9 cellular contexts compared by ENCODE assay signal in genomic region chr17:29084476-29085148, GRCh38. TPM values are rescaled to one million over a fixed set of nuclear protein-coding genes. Genes with fewer than 3 reads are reported as not detected.
A peak's percentile ranks its signal among the peaks of the same experiment; 100 is the strongest.
DNase-seq lines count a peak whose midpoint lies in the region; TF ChIP-seq lines count a peak whose summit lies in the region.
"Had no signal": no experiment of that assay in that cellular context is flagged by ENCODE, and none has a peak within 500 bp of the region (broad histone marks: within the 10 kb centered on the region; RNA-seq: fewer than 3 reads in every experiment).

No MANE protein-coding gene starts in this region.

- H3K4me1 ChIP-seq in fibroblast of lung (ENCODE audit: control insufficient read depth, extremely low read depth, insufficient read depth, low read length) (no peaks in the 10 kb centered on the region), stomach (peaks cover 0 to 8% (median 3%) of the 10 kb centered on the region in 4 donors), right atrium auricular region (peaks cover 0 to under 1% of the 10 kb centered on the region in 2 donors)
- H3K4me1 ChIP-seq: prostate gland had no signal

- H3K4me1 Mint-ChIP-seq in endothelial cell (ENCODE audit: unreplicated experiment): no peaks in the 10 kb centered on the region

- H4K20me1 ChIP-seq in fibroblast of lung (ENCODE audit: control insufficient read depth, extremely low read depth, insufficient read depth, low read length): no peaks in the 10 kb centered on the region

- peaks cover 58% of the 10 kb centered on the region for H3K36me3 Mint-ChIP-seq in endothelial cell (ENCODE audit: low read depth, unreplicated experiment)

- H3K9me3 Mint-ChIP-seq in endothelial cell (ENCODE audit: unreplicated experiment): no peaks in the 10 kb centered on the region

- no peak for TF ChIP-seq EP300 in stomach (IDR thresholded peaks at IDR 0.05)

- H3K27ac Mint-ChIP-seq in endothelial cell (ENCODE audit: unreplicated experiment): no peak overlapping the region

- H3K9me3 ChIP-seq in fibroblast of lung (ENCODE audit: control insufficient read depth, insufficient read depth, low read depth, low read length) (no peaks in the 10 kb centered on the region), stomach (no peaks in the 10 kb centered on the region), right atrium auricular region (no peaks in the 10 kb centered on the region)
- H3K9me3 ChIP-seq: prostate gland had no signal

- DNase-seq in NCI-H1092 treated with DMSO at 0.1 percent for 48 hours (lab: John Stamatoyannopoulos, UW) (peak; percentile 97), NCI-H510A treated with DMSO at 0.1 percent for 48 hours (lab: John Stamatoyannopoulos, UW) (peak; percentile 92), fibroblast of lung (ENCODE audit: low read depth in 2 of 2) (peak; percentile 26 to 41), stomach (peak; percentile 40), endothelial cell (ENCODE audit: low spot score) (no peak), right atrium auricular region (ENCODE audit: low spot score) (no peak)
- DNase-seq in stimulated activated CD4-positive, alpha-beta T cell treated with anti-CD3 and anti-CD28 coated beads, Interleukin-1b, Interleukin-23, amount 100 ng/mL, for 48 hours: no peak
- DNase-seq: activated effector memory CD4-positive, alpha-beta T cell treated with Interleukin-2 at 50 U/mL for 16 hours had no signal

- no peaks in the 10 kb centered on the region for H3K79me2 ChIP-seq in fibroblast of lung (ENCODE audit: control insufficient read depth, insufficient read depth, low read length)

- no peak for TF ChIP-seq POLR2A in stomach (IDR thresholded peaks at IDR 0.05)

- 62 to 70% (median 63%) methylated on average over 19 to 22 of the region's 22 CpGs for WGBS in stomach, 5 donors

- H2AFZ ChIP-seq in fibroblast of lung (ENCODE audit: low read length): no peak overlapping the region

- no peaks in the 10 kb centered on the region for H3K27me3 ChIP-seq in fibroblast of lung (ENCODE audit: control insufficient read depth, insufficient read depth, low read length)
- H3K27me3 ChIP-seq in stomach: no peaks in the 10 kb centered on the region
- no peaks in the 10 kb centered on the region for H3K27me3 ChIP-seq in right atrium auricular region

- no peak overlapping the region for H3K4me3 ChIP-seq in fibroblast of lung (replicated peaks in 1 of 4; ENCODE audit: control extremely low read depth in 1 of 4, insufficient read depth in 1 of 4, low read depth in 3 of 4, low read length in 4 of 4)
- H3K4me3 ChIP-seq in stomach: no peak overlapping the region
- no peak overlapping the region for H3K4me3 ChIP-seq in right atrium auricular region
- H3K4me3 ChIP-seq: prostate gland had no signal

- H3K4me2 ChIP-seq in fibroblast of lung (ENCODE audit: extremely low read depth, insufficient read depth, low read length): no peak overlapping the region

- H3K27ac ChIP-seq in fibroblast of lung (ENCODE audit: insufficient read depth, low read length) (no peak overlapping the region), stomach (no peak overlapping the region), right atrium auricular region (no peak overlapping the region)
- H3K27ac ChIP-seq: prostate gland had no signal

- intact Hi-C loops in stomach (cut with DNase I; ENCODE audit: low total_unique reads): no loop called here

- peaks cover 9% of the 10 kb centered on the region for H3K27me3 Mint-ChIP-seq in endothelial cell (ENCODE audit: unreplicated experiment)

- peaks cover 19% of the 10 kb centered on the region for H3K36me3 ChIP-seq in fibroblast of lung (ENCODE audit: control insufficient read depth, insufficient read depth, low read length)
- H3K36me3 ChIP-seq in stomach: peaks cover 67 to 100% (median 99%) of the 10 kb centered on the region in 4 donors
- H3K36me3 ChIP-seq in right atrium auricular region: peaks cover 93% of the 10 kb centered on the region

- TF ChIP-seq CTCF in fibroblast of lung (conservative IDR thresholded peaks at IDR 0.05 in 1 of 2, IDR thresholded peaks at IDR 0.05 in 1 of 2; ENCODE audit: low read depth in 1 of 2, low read length in 2 of 2): no peak
- TF ChIP-seq CTCF in stomach (IDR thresholded peaks at IDR 0.05): no peak
- no peak for TF ChIP-seq CTCF in endothelial cell (IDR thresholded peaks at IDR 0.05; ENCODE audit: unreplicated experiment)
- no peak for TF ChIP-seq CTCF in right atrium auricular region (IDR thresholded peaks at IDR 0.05)

- no peak overlapping the region for H3K9ac ChIP-seq in fibroblast of lung (ENCODE audit: insufficient read depth, low read length)

- H3K4me3 Mint-ChIP-seq in endothelial cell (ENCODE audit: unreplicated experiment): no peak overlapping the region

RNA-seq across cellular contexts. Expression of gene PIPOX, which starts 41.7 kb away (rescaled TPM):
- total RNA-seq in fibroblast of lung (0.83 and 1.5 TPM in 2 replicates), stomach (10 to 100 TPM in 1 of 5 donors, 1 to 10 TPM in 3, not detected in 1; 1.8 to 13.8 (median 5.2) TPM), endothelial cell (ENCODE audit: unreplicated experiment) (3.3 TPM), right atrium auricular region (under 1 TPM; 0.37 to 0.79 TPM)
- polyA plus RNA-seq in fibroblast of lung (0.20 and 0.26 TPM in 2 replicates), stomach (under 1 TPM; 0.31 to 0.70 (median 0.50) TPM)
- 0.28 TPM in 1 of 2 replicates, not detected in the other for polyA plus RNA-seq in fibroblast of lung (2012)
- 2.0 and 3.6 TPM in 2 replicates for polyA minus RNA-seq in fibroblast of lung (ENCODE audit: low replicate concordance)

Comparison
In these comparisons a context has a peak if more than half of its experiments do, and no peak if none do; other contexts are left out.
1. DNase-seq: peak in NCI-H1092 treated with DMSO at 0.1 percent for 48 hours (single experiment), NCI-H510A treated with DMSO at 0.1 percent for 48 hours (single experiment), fibroblast of lung (2 of 2) and stomach (single experiment); none in stimulated activated CD4-positive, alpha-beta T cell treated with anti-CD3 and anti-CD28 coated beads, Interleukin-1b, Interleukin-23, amount 100 ng/mL, for 48 hours (single experiment), endothelial cell (single experiment) and right atrium auricular region (single experiment).